27 cellular contexts compared by ENCODE assay signal in genomic region chr6:146359123-146359522, GRCh38.
A peak's percentile ranks its signal among the peaks of the same experiment; 100 is the strongest.
DNase-seq lines count a peak whose midpoint lies in the region; ATAC-seq, FAIRE-seq and TF ChIP-seq lines count a peak whose summit lies in the region.
"Had no signal": no experiment of that assay in that cellular context is flagged by ENCODE, and none has a peak within 500 bp of the region (broad histone marks: within the 10 kb centered on the region; RNA-seq: fewer than 3 reads in every experiment).

No MANE protein-coding gene starts in this region.

- no peak for TF ChIP-seq EP300 in K562 (IDR thresholded peaks at IDR 0.05; ENCODE audit: low read length)

- no peaks in the 10 kb centered on the region for H3K79me2 ChIP-seq in K562 (ENCODE audit: control insufficient read depth, insufficient read depth, low read length)

- peak in 1 of 2 experiments; percentile 40; a peak in 3 of 4 replicates for TF ChIP-seq RAD21 in K562 (CRISPR knock-in tag; conservative IDR thresholded peaks at IDR 0.05 in 1 of 2, IDR thresholded peaks at IDR 0.05 in 1 of 2)

- FAIRE-seq in K562 (lab: Jason Lieb, UNC), result no peak
- FAIRE-seq: keratinocyte had no signal

- in situ Hi-C loops in K562 (cut with MboI), result no loop called here

- no peak overlapping the region for H3K4me3 Mint-ChIP-seq in osteocyte (ENCODE audit: unreplicated experiment)
- no peak overlapping the region for H3K4me3 Mint-ChIP-seq in WTC11
- H3K4me3 Mint-ChIP-seq: GM23338; naive thymus-derived CD8-positive, alpha-beta T cell had no signal

- H3K4me3 ChIP-seq in K562, result no peak overlapping the region
- H3K4me3 ChIP-seq: GM23338, MG63, skin epidermis, tibial nerve had no signal

- POLR2A ChIA-PET in K562 (lab: Yijun Ruan, JAX), result no interaction called here
- POLR2A ChIA-PET in WTC11 (lab: Charles Lee), result no interaction called here

- H2AFZ ChIP-seq in K562 (ENCODE audit: low read depth, low read length), result no peak overlapping the region

- H3K36me3 Mint-ChIP-seq in osteocyte (ENCODE audit: unreplicated experiment) (no peaks in the 10 kb centered on the region), WTC11 (no peaks in the 10 kb centered on the region)
- H3K36me3 Mint-ChIP-seq: naive thymus-derived CD8-positive, alpha-beta T cell had no signal

- no peaks in the 10 kb centered on the region for H3K27me3 ChIP-seq in K562 (ENCODE audit: control insufficient read depth in 2 of 2, insufficient read depth in 2 of 2, low read length in 2 of 2)
- H3K27me3 ChIP-seq: MG63, tibial nerve had no signal

- no peak overlapping the region for H3K4me2 ChIP-seq in K562 (ENCODE audit: insufficient read depth, low read length)
- H3K4me2 ChIP-seq: GM23338 had no signal

- H3K9ac ChIP-seq in K562 (ENCODE audit: insufficient read depth in 1 of 2, low read depth in 2 of 2, low read length in 2 of 2), result no peak overlapping the region

- H3K4me1 Mint-ChIP-seq in osteocyte (ENCODE audit: unreplicated experiment) (peaks cover 34% of the 10 kb centered on the region), WTC11 (peaks cover 39% of the 10 kb centered on the region)

- no peaks in the 10 kb centered on the region for H3K4me1 ChIP-seq in K562 (replicated peaks in 1 of 2; ENCODE audit: control insufficient read depth in 2 of 2, insufficient read depth in 2 of 2, low read length in 2 of 2)
- H3K4me1 ChIP-seq: tibial nerve had no signal

- intact Hi-C loops in K562 (cut with micrococcal nuclease), result no loop called here

- CTCF ChIA-PET in K562 (lab: Yijun Ruan, JAX; ENCODE audit: low intra/inter-chr PET ratio), result no interaction called here
- CTCF ChIA-PET in WTC11 (lab: Charles Lee), result no interaction called here

- TF ChIP-seq CTCF in K562 (IDR thresholded peaks at IDR 0.05 in 2 of 3, conservative IDR thresholded peaks at IDR 0.05 in 1 of 3; ENCODE audit: insufficient read depth in 2 of 3, low read depth in 1 of 3, low read length in 3 of 3) (no peak), osteocyte (IDR thresholded peaks at IDR 0.05) (no peak), WTC11 (IDR thresholded peaks at IDR 0.05) (no peak)

- H3K9me1 ChIP-seq in K562 (ENCODE audit: control insufficient read depth, insufficient read depth, low read length), result no peaks in the 10 kb centered on the region

- H4K20me1 ChIP-seq in K562 (replicated peaks; ENCODE audit: control insufficient read depth, insufficient read depth, low read length), result no peaks in the 10 kb centered on the region

- DNase-seq in AG20443 (ENCODE audit: low spot score) (peak; percentile 12), LHCN-M2 (ENCODE audit: low read depth) (peak; percentile 12), K562 (ENCODE audit: extremely low read depth in 1 of 4, low spot score in 3 of 4) (no peak), osteocyte (ENCODE audit: extremely low spot score, unreplicated experiment) (no peak), WTC11 (ENCODE audit: low spot score) (no peak)
- DNase-seq in activated T-cell treated with anti-CD3 and anti-CD28 coated beads, Interleukin-2, amount 50 U/mL, for 48 hours, result no peak
- DNase-seq in NK-92 treated with Interleukin-12 subunit alpha and Interleukin-12 subunit beta, amount 100 ng/mL, for 24 hours (lab: John Stamatoyannopoulos, UW), result no peak
- DNase-seq: ACHN; activated CD4-positive, alpha-beta T cell treated with anti-CD3 and anti-CD28 coated beads for 48 hours; activated CD8-positive, alpha-beta memory T cell treated with anti-CD3 and anti-CD28 coated beads for 24 hours; activated gamma-delta T cell treated with Interleukin-2 at 50 U/mL for 16 hours; activated T-cell treated with anti-CD3 and anti-CD28 coated beads, Interleukin-2, amount 50 U/mL, for 1 hour; C1 segment of cervical spinal cord; cerebellar nuclear complex; midbrain; naive thymus-derived CD8-positive, alpha-beta T cell; NCI-H2029 treated with DMSO at 0.1 percent for 48 hours; NCI-H345; NCI-H82; occipital lobe; stimulated activated CD8-positive, alpha-beta memory T cell treated with anti-CD3 and anti-CD28 coated beads, Interleukin-4, amount 100 ng/mL, for 48 hours had no signal

- ATAC-seq in K562, result no peak; the same call in 2 of the 3 replicates
- ATAC-seq in GM21723 (IDR thresholded peaks at IDR 0.05; ENCODE audit: unreplicated experiment), result no peak
- no peak for ATAC-seq in WTC11
- ATAC-seq: GM23338; naive thymus-derived CD8-positive, alpha-beta T cell had no signal

- TF ChIP-seq POLR2A in K562 (conservative IDR thresholded peaks at IDR 0.05), result no peak

- H3K27ac ChIP-seq in K562 (ENCODE audit: extremely low read depth, low read depth, low read length), result no peak overlapping the region
- H3K27ac ChIP-seq: tibial nerve had no signal

- H3K27me3 Mint-ChIP-seq in osteocyte (ENCODE audit: unreplicated experiment) (no peaks in the 10 kb centered on the region), WTC11 (ENCODE audit: low read depth) (no peaks in the 10 kb centered on the region)

- BruUV-seq in K562 (replicated peaks; lab: Mats Ljungman, UMichigan), result no TSS peak

- H3K9me3 ChIP-seq in K562 (replicated peaks; ENCODE audit: control insufficient read depth, insufficient read depth, low read depth, low read length), result no peaks in the 10 kb centered on the region
- H3K9me3 ChIP-seq: MG63, tibial nerve had no signal

- H3K27ac Mint-ChIP-seq in osteocyte (ENCODE audit: unreplicated experiment), result peak overlapping the region; percentile 91
- no peak overlapping the region for H3K27ac Mint-ChIP-seq in WTC11
- H3K27ac Mint-ChIP-seq: GM23338; naive thymus-derived CD8-positive, alpha-beta T cell had no signal

- no peaks in the 10 kb centered on the region for H3K36me3 ChIP-seq in K562 (ENCODE audit: control insufficient read depth, insufficient read depth, low read length)
- H3K36me3 ChIP-seq: MG63, tibial nerve had no signal

- H3K9me3 Mint-ChIP-seq in osteocyte (ENCODE audit: unreplicated experiment) (no peaks in the 10 kb centered on the region), WTC11 (no peaks in the 10 kb centered on the region)
- H3K9me3 Mint-ChIP-seq: GM23338 had no signal

TF ChIP-seq in K562, 482 proteins besides CTCF, POLR2A, EP300 and RAD21 (continues in another document):
- TF ChIP-seq, protein P1, sequence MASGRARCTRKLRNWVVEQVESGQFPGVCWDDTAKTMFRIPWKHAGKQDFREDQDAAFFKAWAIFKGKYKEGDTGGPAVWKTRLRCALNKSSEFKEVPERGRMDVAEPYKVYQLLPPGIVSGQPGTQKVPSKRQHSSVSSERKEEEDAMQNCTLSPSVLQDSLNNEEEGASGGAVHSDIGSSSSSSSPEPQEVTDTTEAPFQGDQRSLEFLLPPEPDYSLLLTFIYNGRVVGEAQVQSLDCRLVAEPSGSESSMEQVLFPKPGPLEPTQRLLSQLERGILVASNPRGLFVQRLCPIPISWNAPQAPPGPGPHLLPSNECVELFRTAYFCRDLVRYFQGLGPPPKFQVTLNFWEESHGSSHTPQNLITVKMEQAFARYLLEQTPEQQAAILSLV (tag; IDR thresholded peaks at IDR 0.05), result peak; percentile 24; the same call in 1 of the 2 replicates
- TF ChIP-seq ZNF277 (CRISPR knock-in tag; IDR thresholded peaks at IDR 0.05; ENCODE audit: borderline replicate concordance) (no peak), CEBPG (CRISPR knock-in tag; IDR thresholded peaks at IDR 0.05) (no peak), CEBPG (tag; conservative IDR thresholded peaks at IDR 0.05 in 1 of 2, IDR thresholded peaks at IDR 0.05 in 1 of 2) (peak; percentile 75)

TF ChIP-seq in WTC11, 78 proteins besides CTCF, POLR2A, EP300 and RAD21 (continues in another document):
- TF ChIP-seq NFE2L1 (CRISPR knock-in tag; IDR thresholded peaks at IDR 0.05) (no peak), KAT7 (CRISPR knock-in tag; IDR thresholded peaks at IDR 0.05; ENCODE audit: borderline replicate concordance) (no peak), E2F1 (CRISPR knock-in tag; IDR thresholded peaks at IDR 0.05) (no peak), ELF4 (CRISPR knock-in tag; IDR thresholded peaks at IDR 0.05; ENCODE audit: low read depth) (no peak), ZNF263 (CRISPR knock-in tag; IDR thresholded peaks at IDR 0.05; ENCODE audit: low read depth) (no peak), ATF6 (CRISPR knock-in tag; IDR thresholded peaks at IDR 0.05) (no peak), SMAD3 (CRISPR knock-in tag; IDR thresholded peaks at IDR 0.05; ENCODE audit: borderline replicate concordance) (no peak), HMGXB4 (CRISPR knock-in tag; IDR thresholded peaks at IDR 0.05) (no peak)

Comparison
In these comparisons a context has a peak if more than half of its experiments do, and no peak if none do; other contexts are left out.
1. DNase-seq: peak in AG20443 (single experiment) and LHCN-M2 (single experiment); none in K562 (0 of 4), osteocyte (single experiment), activated T-cell treated with anti-CD3 and anti-CD28 coated beads, Interleukin-2, amount 50 U/mL, for 48 hours (0 of 2), WTC11 (single experiment) and NK-92 treated with Interleukin-12 subunit alpha and Interleukin-12 subunit beta, amount 100 ng/mL, for 24 hours (single experiment).